In the genomic region with DNA sequence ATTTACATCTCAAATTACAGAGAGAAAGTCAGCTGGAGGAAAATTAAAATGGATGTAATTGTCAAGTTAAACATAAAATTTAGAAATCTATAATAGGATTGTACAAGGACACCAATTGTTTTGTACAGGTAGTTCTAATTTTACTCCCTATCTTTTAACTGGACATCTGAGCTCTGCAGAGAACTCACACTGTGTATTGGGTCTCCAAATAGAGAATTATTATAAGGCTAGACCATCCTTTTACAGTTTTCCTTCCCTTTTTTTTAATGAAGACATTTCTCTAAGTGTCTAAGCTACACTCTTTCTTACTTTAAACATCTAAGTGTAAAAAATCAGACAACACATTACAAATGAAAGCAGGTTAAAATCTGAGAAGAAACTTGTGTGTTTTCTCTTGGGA, we compare ENCODE assay signal across 34 cellular contexts.
A peak's percentile ranks its signal among the peaks of the same experiment; 100 is the strongest.
DNase-seq lines count a peak whose midpoint lies in the region; ATAC-seq, FAIRE-seq and TF ChIP-seq lines count a peak whose summit lies in the region.
"Had no signal": no experiment of that assay in that cellular context is flagged by ENCODE, and none has a peak within 500 bp of the region (broad histone marks: within the 10 kb centered on the region; RNA-seq: fewer than 3 reads in every experiment).

No MANE protein-coding gene starts in this region.

- H3K9ac ChIP-seq in K562 (ENCODE audit: insufficient read depth in 1 of 2, low read depth in 2 of 2, low read length in 2 of 2) (no peak overlapping the region), H1 (replicated peaks in 1 of 4; ENCODE audit: extremely low read depth in 1 of 4, low read depth in 3 of 4, low read length in 3 of 4) (no peak overlapping the region), endodermal cell (ENCODE audit: extremely low read depth, low read length, poor library complexity, severe bottlenecking) (no peak overlapping the region)
- H3K9ac ChIP-seq: BLaER1; BLaER1 treated with 17β-estradiol and CSF1 and Interleukin-3, amounts not matched to agents 10 nM and 100 nM had no signal

- H3K27me3 ChIP-seq in K562 (ENCODE audit: control insufficient read depth in 2 of 2, insufficient read depth in 2 of 2, low read length in 2 of 2) (no peaks in the 10 kb centered on the region), H1 (replicated peaks in 1 of 4; ENCODE audit: control insufficient read depth in 3 of 4, extremely low read depth in 1 of 4, insufficient read depth in 3 of 4, low read length in 3 of 4) (no peaks in the 10 kb centered on the region), endodermal cell (ENCODE audit: control insufficient read depth, insufficient read depth, low read length, poor library complexity, severe bottlenecking) (no peaks in the 10 kb centered on the region), HAP-1 (ENCODE audit: low read depth) (no peaks in the 10 kb centered on the region)
- H3K27me3 ChIP-seq: BE2C; BLaER1; BLaER1 treated with 17β-estradiol and CSF1 and Interleukin-3, amounts not matched to agents 10 nM and 100 nM had no signal

- H2BK20ac ChIP-seq in H1 (ENCODE audit: low read length) = no peak overlapping the region

- no peaks in the 10 kb centered on the region for H3K27me3 Mint-ChIP-seq in endodermal cell (ENCODE audit: insufficient read depth)
- H3K27me3 Mint-ChIP-seq: B cell; CD4-positive, alpha-beta memory T cell; CD4-positive, CD25-positive, alpha-beta regulatory T cell; CD8-positive, alpha-beta memory T cell had no signal

- no peak overlapping the region for H2BK120ac ChIP-seq in H1 (replicated peaks; ENCODE audit: low read depth, low read length)

- TF ChIP-seq EP300 in K562 (IDR thresholded peaks at IDR 0.05; ENCODE audit: low read length) = no peak
- no peak for TF ChIP-seq EP300 in H1 (IDR thresholded peaks at IDR 0.05; ENCODE audit: borderline replicate concordance in 1 of 2, low read depth in 2 of 2, low read length in 2 of 2)

- DNase-seq in K562 (ENCODE audit: extremely low read depth in 1 of 4, low spot score in 3 of 4) = no peak
- no peak for DNase-seq in H1 (ENCODE audit: low read depth in 1 of 2, low spot score in 2 of 2)
- DNase-seq in endodermal cell = no peak
- no peak for DNase-seq in NCI-H1694 treated with DMSO at 0.1 percent for 48 hours (lab: John Stamatoyannopoulos, UW)
- no peak for DNase-seq in A172 (ENCODE audit: low spot score)
- DNase-seq in HAP-1 (ENCODE audit: low spot score in 2 of 2) = no peak
- DNase-seq: 8988T; ACHN; AML-193; BE2C; C1 segment of cervical spinal cord; Caco-2; Calu3; CD4-positive, alpha-beta memory T cell; CD4-positive, alpha-beta T cell; CD4-positive, CD25-positive, alpha-beta regulatory T cell; CD8-positive, alpha-beta memory T cell; CD8-positive, alpha-beta T cell; COR-L47; DMS 273 treated with DMSO at 0.1 percent for 48 hours; DMS153; DMS53; DMS79; DMS79 treated with DMSO at 0.1 percent for 48 hours; DND-41; EL had no signal

- H3K4me3 ChIP-seq in K562 (no peak overlapping the region), H1 (ENCODE audit: extremely low read depth in 1 of 4, insufficient read depth in 2 of 4, low read depth in 3 of 4, low read length in 4 of 4) (peak overlapping the region in 1 of 4 experiments; percentile 7; a peak in 1 of 8 replicates), endodermal cell (ENCODE audit: low read length) (peak overlapping the region; percentile 8), HAP-1 (no peak overlapping the region)
- H3K4me3 ChIP-seq: A549; BLaER1; BLaER1 treated with 17β-estradiol and CSF1 and Interleukin-3, amounts not matched to agents 10 nM and 100 nM had no signal

- no peak overlapping the region for H3K18ac ChIP-seq in H1 (ENCODE audit: extremely low read depth, low read length)

- ATAC-seq in K562 = no peak
- ATAC-seq: A549; CD8-positive, alpha-beta T cell had no signal

- no peak overlapping the region for H3K27ac Mint-ChIP-seq in endodermal cell
- H3K27ac Mint-ChIP-seq: B cell; CD14-positive monocyte; CD4-positive, alpha-beta memory T cell; CD4-positive, alpha-beta T cell; CD4-positive, CD25-positive, alpha-beta regulatory T cell; CD8-positive, alpha-beta memory T cell; CD8-positive, alpha-beta T cell had no signal

- H2AK5ac ChIP-seq in H1 (ENCODE audit: low read depth, low read length) = no peak overlapping the region

- no peak overlapping the region for H3K27ac ChIP-seq in K562 (ENCODE audit: extremely low read depth, low read depth, low read length)
- H3K27ac ChIP-seq in H1 (ENCODE audit: low read depth, low read length) = no peak overlapping the region
- no peak overlapping the region for H3K27ac ChIP-seq in endodermal cell (ENCODE audit: low read depth, low read length)
- H3K27ac ChIP-seq: 22Rv1; A549; BLaER1; BLaER1 treated with 17β-estradiol and CSF1 and Interleukin-3, amounts not matched to agents 10 nM and 100 nM; C4-2B had no signal

- H4K20me1 ChIP-seq in K562 (replicated peaks; ENCODE audit: control insufficient read depth, insufficient read depth, low read length) (no peaks in the 10 kb centered on the region), H1 (replicated peaks in 1 of 2; ENCODE audit: control insufficient read depth in 1 of 2, insufficient read depth in 2 of 2, low read length in 2 of 2) (no peaks in the 10 kb centered on the region)
- H4K20me1 ChIP-seq: BLaER1; BLaER1 treated with 17β-estradiol and CSF1 and Interleukin-3, amounts not matched to agents 10 nM and 100 nM had no signal

- FAIRE-seq in K562 (lab: Jason Lieb, UNC) (no peak), H1 (lab: Jason Lieb, UNC) (no peak)
- FAIRE-seq: A549, D721Med had no signal

- H3K4me1 ChIP-seq in K562 (replicated peaks in 1 of 2; ENCODE audit: control insufficient read depth in 2 of 2, insufficient read depth in 2 of 2, low read length in 2 of 2) (peaks cover 0 to 9% of the 10 kb centered on the region in 2 experiments; a peak in 2 of 5 replicates), H1 (replicated peaks in 1 of 4; ENCODE audit: control insufficient read depth in 3 of 4, insufficient read depth in 4 of 4, low read length in 3 of 4) (peaks cover 0 to 7% (median 1%) of the 10 kb centered on the region in 4 experiments; a peak in 2 of 7 replicates), endodermal cell (ENCODE audit: control insufficient read depth, insufficient read depth, low read length) (peaks cover 4% of the 10 kb centered on the region), HAP-1 (no peaks in the 10 kb centered on the region)
- H3K4me1 ChIP-seq: A549, BE2C, BLaER1, Caco-2 had no signal

- no peak overlapping the region for H2BK12ac ChIP-seq in H1 (ENCODE audit: low read depth, low read length)

- no peaks in the 10 kb centered on the region for H3K9me1 ChIP-seq in K562 (ENCODE audit: control insufficient read depth, insufficient read depth, low read length)

- in situ Hi-C loops in K562 (cut with MboI) (no loop called here), HAP-1 (cut with MboI; ENCODE audit: low sequenced_read_pairs) (no loop called here)

- TF ChIP-seq POLR2A in K562 (conservative IDR thresholded peaks at IDR 0.05) (no peak), H1 (IDR thresholded peaks at IDR 0.05; ENCODE audit: control extremely low read depth in 1 of 2, low read depth in 2 of 2, low read length in 2 of 2) (no peak)

- no peaks in the 10 kb centered on the region for H3K23me2 ChIP-seq in H1 (ENCODE audit: low read depth, low read length)

- H3K36me3 ChIP-seq in K562 (ENCODE audit: control insufficient read depth, insufficient read depth, low read length) (no peaks in the 10 kb centered on the region; the same call in 2 of the 3 replicates), H1 (ENCODE audit: control insufficient read depth in 2 of 4, insufficient read depth in 4 of 4, low read length in 3 of 4) (peaks cover 0 to 10% (median 2%) of the 10 kb centered on the region in 4 experiments; a peak in 3 of 8 replicates), endodermal cell (ENCODE audit: control insufficient read depth, insufficient read depth, low read length) (peaks cover 15% of the 10 kb centered on the region), HAP-1 (replicated peaks) (no peaks in the 10 kb centered on the region)
- H3K36me3 ChIP-seq: BE2C; BLaER1; BLaER1 treated with 17β-estradiol and CSF1 and Interleukin-3, amounts not matched to agents 10 nM and 100 nM had no signal

- no peak overlapping the region for H3K4me3 Mint-ChIP-seq in endodermal cell
- H3K4me3 Mint-ChIP-seq: B cell; CD14-positive monocyte; CD4-positive, alpha-beta memory T cell; CD4-positive, alpha-beta T cell; CD4-positive, CD25-positive, alpha-beta regulatory T cell; CD8-positive, alpha-beta memory T cell; CD8-positive, alpha-beta T cell had no signal

- peaks cover 4% of the 10 kb centered on the region for H3K4me1 Mint-ChIP-seq in endodermal cell
- H3K4me1 Mint-ChIP-seq: B cell; CD14-positive monocyte; CD4-positive, alpha-beta memory T cell; CD4-positive, CD25-positive, alpha-beta regulatory T cell; CD8-positive, alpha-beta memory T cell had no signal

- no peaks in the 10 kb centered on the region for H3K79me2 ChIP-seq in K562 (ENCODE audit: control insufficient read depth, insufficient read depth, low read length)
- no peaks in the 10 kb centered on the region for H3K79me2 ChIP-seq in H1 (ENCODE audit: control insufficient read depth in 1 of 2, insufficient read depth in 2 of 2, low read length in 2 of 2)

- H4K5ac ChIP-seq in H1 (ENCODE audit: insufficient read length, low read depth, low read length) = no peak overlapping the region

- POLR2A ChIA-PET in K562 (lab: Yijun Ruan, JAX) (no interaction called here), H1 (lab: Charles Lee; ENCODE audit: partially characterized antibody) (no interaction called here)

- H4K8ac ChIP-seq in H1 (ENCODE audit: extremely low read depth, insufficient read depth, low read length) = no peak overlapping the region

- no peak overlapping the region for H3K23ac ChIP-seq in H1 (ENCODE audit: insufficient read length)

- H2BK5ac ChIP-seq in H1 (ENCODE audit: low read depth, low read length) = no peak overlapping the region

- H3K4me2 ChIP-seq in K562 (ENCODE audit: insufficient read depth, low read length) (no peak overlapping the region), H1 (ENCODE audit: insufficient read depth in 1 of 2, low read depth in 2 of 2, low read length in 2 of 2) (no peak overlapping the region)
- H3K4me2 ChIP-seq: A549; BLaER1; BLaER1 treated with 17β-estradiol and CSF1 and Interleukin-3, amounts not matched to agents 10 nM and 100 nM had no signal

- no TSS peak for BruUV-seq in K562 (replicated peaks; lab: Mats Ljungman, UMichigan)

- H3K9me3 ChIP-seq in K562 (replicated peaks; ENCODE audit: control insufficient read depth, insufficient read depth, low read depth, low read length) (peaks cover 21% of the 10 kb centered on the region), H1 (ENCODE audit: insufficient read depth in 2 of 2, low read depth in 1 of 2, low read length in 1 of 2) (peaks cover 39 to 57% of the 10 kb centered on the region in 2 experiments), endodermal cell (ENCODE audit: control insufficient read depth, low read length) (peaks cover 90% of the 10 kb centered on the region), HAP-1 (0 out of 2 replicates have a peak, but pooled peaks cover 3% of the 10 kb centered on the region)
- H3K9me3 ChIP-seq: A549, BE2C had no signal

- no peak overlapping the region for H4K91ac ChIP-seq in H1 (replicated peaks; ENCODE audit: insufficient read length, low read length)

- peaks cover 39% of the 10 kb centered on the region for H3K36me3 Mint-ChIP-seq in endodermal cell (ENCODE audit: low read depth)
- H3K36me3 Mint-ChIP-seq: CD14-positive monocyte; CD4-positive, alpha-beta memory T cell; CD4-positive, CD25-positive, alpha-beta regulatory T cell; CD8-positive, alpha-beta memory T cell; CD8-positive, alpha-beta T cell had no signal

- H3K79me1 ChIP-seq in H1 (ENCODE audit: low read depth, low read length) = no peaks in the 10 kb centered on the region

- TF ChIP-seq RAD21 in K562 (CRISPR knock-in tag; conservative IDR thresholded peaks at IDR 0.05 in 1 of 2, IDR thresholded peaks at IDR 0.05 in 1 of 2) (no peak), H1 (IDR thresholded peaks at IDR 0.05 in 1 of 2, conservative IDR thresholded peaks at IDR 0.05 in 1 of 2; ENCODE audit: low read depth in 2 of 2, low read length in 2 of 2) (no peak)

- H3K56ac ChIP-seq in H1 (replicated peaks; ENCODE audit: insufficient read length, low read depth, low read length) = no peak overlapping the region

- H2BK15ac ChIP-seq in H1 (ENCODE audit: low read length) = no peak overlapping the region

- no peak overlapping the region for H3K4ac ChIP-seq in H1 (replicated peaks; ENCODE audit: insufficient read length, low read depth, low read length)

- H2AFZ ChIP-seq in K562 (ENCODE audit: low read depth, low read length) = no peak overlapping the region
- H2AFZ ChIP-seq in H1 (ENCODE audit: low read length) = no peak overlapping the region

- TF ChIP-seq CTCF in K562 (IDR thresholded peaks at IDR 0.05 in 2 of 3, conservative IDR thresholded peaks at IDR 0.05 in 1 of 3; ENCODE audit: insufficient read depth in 2 of 3, low read depth in 1 of 3, low read length in 3 of 3) (no peak), H1 (IDR thresholded peaks at IDR 0.05; ENCODE audit: control extremely low read depth in 1 of 3, insufficient read depth in 1 of 3, low read depth in 1 of 3, low read length in 3 of 3) (no peak), endodermal cell (conservative IDR thresholded peaks at IDR 0.05) (no peak)

- intact Hi-C loops in K562 (cut with micrococcal nuclease) = no loop called here

- no peak overlapping the region for H3K14ac ChIP-seq in H1 (ENCODE audit: insufficient read length)

- H3K9me3 Mint-ChIP-seq in endodermal cell = peaks cover 83% of the 10 kb centered on the region
- H3K9me3 Mint-ChIP-seq: CD4-positive, alpha-beta T cell had no signal

- CTCF ChIA-PET in K562 (lab: Yijun Ruan, JAX; ENCODE audit: low intra/inter-chr PET ratio) = no interaction called here
- CTCF ChIA-PET in H1 (lab: Charles Lee; ENCODE audit: partially characterized antibody) = interaction anchor here (0.6 kb wide), 1 partner anchor 706 kb away, joined by 5 read pairs; no protein-coding TSS in a partner anchor
